Comparison of ENCODE assay signal across 8 cellular contexts in the genomic region with DNA sequence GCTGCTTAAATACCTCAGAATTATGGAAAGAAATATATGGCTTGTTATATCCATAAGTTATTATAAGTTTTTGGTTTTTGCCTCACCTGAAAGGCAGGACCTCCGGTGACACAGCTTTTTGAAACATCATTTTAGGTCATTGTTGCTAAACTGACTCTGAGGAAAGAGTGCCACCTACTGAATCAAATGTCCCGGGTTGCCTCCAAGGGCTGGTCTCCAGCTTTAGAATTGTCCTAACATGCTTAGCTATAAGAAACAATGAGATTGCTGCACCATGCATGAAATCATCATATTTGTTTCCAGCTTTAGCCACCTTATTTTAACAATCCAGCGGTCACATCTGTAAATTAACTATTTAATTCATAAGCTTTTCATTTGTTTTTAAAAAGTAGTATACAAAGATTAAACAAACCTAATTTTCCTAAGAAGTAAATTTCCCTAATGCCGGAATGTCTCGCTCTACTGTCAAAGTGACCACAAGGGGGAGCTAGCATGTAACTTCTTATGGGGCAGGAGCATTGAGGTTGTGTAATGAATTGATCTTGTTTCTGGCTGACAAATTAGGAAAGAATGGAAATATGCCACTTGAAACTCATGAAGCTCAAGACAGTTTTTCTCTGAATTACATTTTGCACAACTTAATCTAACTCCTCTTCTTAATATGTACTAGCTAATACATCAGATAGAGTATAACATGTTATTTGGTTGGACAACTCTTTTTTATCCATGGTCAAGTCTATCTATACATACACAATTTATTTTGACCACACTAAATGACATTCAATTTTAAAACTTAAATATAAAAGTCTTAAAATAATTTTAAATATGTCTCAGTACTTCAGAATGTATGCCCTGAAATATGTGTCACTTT. TPM values are rescaled to one million over a fixed set of nuclear protein-coding genes. Genes with fewer than 3 reads are reported as not detected.
A peak's percentile ranks its signal among the peaks of the same experiment; 100 is the strongest.
DNase-seq lines count a peak whose midpoint lies in the region; ATAC-seq and TF ChIP-seq lines count a peak whose summit lies in the region.

No MANE protein-coding gene starts in this region.

- H3K27me3 ChIP-seq in lung (ENCODE audit: control insufficient read depth, insufficient read depth): no peaks in the 10 kb centered on the region

- ATAC-seq in lung (ENCODE audit: insufficient read depth, low FRiP score): no peak
- ATAC-seq in HG03457 (IDR thresholded peaks at IDR 0.05; ENCODE audit: unreplicated experiment): no peak

- peaks cover 0 to 2% of the 10 kb centered on the region in 2 donors for H3K4me1 ChIP-seq in lung (ENCODE audit: control insufficient read depth in 2 of 2, insufficient read depth in 2 of 2, low read length in 2 of 2)

- POLR2A ChIA-PET in AG04449 (lab: Yijun Ruan, JAX): no interaction called here

- TF ChIP-seq CTCF in AG04449 (IDR thresholded peaks at IDR 0.05; ENCODE audit: insufficient read depth, low read length, missing control alignments) (peak; percentile 70), GM12874 (IDR thresholded peaks at IDR 0.05; ENCODE audit: insufficient read depth, low read depth, low read length) (peak; percentile 57), lung (IDR thresholded peaks at IDR 0.05; ENCODE audit: control extremely low read depth, extremely low read depth) (peak; percentile 44)

- H3K4me3 ChIP-seq in AG04449 (ENCODE audit: low read depth, low read length): no peak overlapping the region
- H3K4me3 ChIP-seq in lung: no peak overlapping the region

- H3K9me3 ChIP-seq in lung (ENCODE audit: control insufficient read depth in 2 of 2, insufficient read depth in 1 of 2, low read length in 1 of 2): peaks cover 0 to 2% of the 10 kb centered on the region in 2 donors

- DNase-seq in AG04449 (ENCODE audit: low read depth, low spot score): no peak
- peak; percentile 25 for DNase-seq in HK-2 (ENCODE audit: unreplicated experiment)
- DNase-seq in NCI-H82 treated with DMSO at 0.1 percent for 48 hours (lab: John Stamatoyannopoulos, UW; ENCODE audit: unreplicated experiment): peak; percentile 83
- DNase-seq in caudate nucleus (lab: John Stamatoyannopoulos, UW): peak in 32 of 61 donors; percentile 0 to 60 (median 18)
- DNase-seq in lung (ENCODE audit: low spot score): peak; percentile 44
- DNase-seq in activated gamma-delta T cell treated with Interleukin-2 at 50 U/mL for 16 hours: no peak

- 6 to 7% methylated on average over 5 of the region's 5 CpGs for WGBS in lung, 2 donors

- H3K27ac ChIP-seq in caudate nucleus (ENCODE audit: low read depth, low read length) (no peak overlapping the region), lung (ENCODE audit: low read depth in 1 of 2, low read length in 1 of 2) (no peak overlapping the region)

- no peaks in the 10 kb centered on the region for H3K36me3 ChIP-seq in lung (ENCODE audit: control insufficient read depth in 2 of 2, insufficient read depth in 2 of 2, low read length in 2 of 2)

- CTCF ChIA-PET in AG04449 (lab: Yijun Ruan, JAX): interaction anchor here (0.7 to 2.0 kb wide), 14 partner anchors 10 to 1693 kb away, joined by 3 to 17 read pairs (median 4); no protein-coding TSS in a partner anchor

RNA-seq across cellular contexts. Expression of a gene that starts 6.7 kb away (rescaled TPM):
- 10 to 100 TPM; 48.4 to 64.7 TPM for total RNA-seq in lung
- polyA plus RNA-seq in lung: 10 to 100 TPM in 1 of 2 donors, 1 to 10 TPM in 1; 3.4 to 12.0 TPM

Comparison
In these comparisons a context has a peak if more than half of its experiments do, and no peak if none do; other contexts are left out.
1. DNase-seq: peak in HK-2 (single experiment), NCI-H82 treated with DMSO at 0.1 percent for 48 hours (single experiment), caudate nucleus (32 of 61) and lung (single experiment); none in AG04449 (single experiment) and activated gamma-delta T cell treated with Interleukin-2 at 50 U/mL for 16 hours (single experiment).
2. Peak in every context shown above with its lines, with median percentiles within 50 percentile points of each other: CTCF ChIP-seq.